Comparison of ENCODE assay signal across 13 cellular contexts in genomic region chr7:22578048-22578770, GRCh38.
DNase-seq lines count a peak whose midpoint lies in the region; ATAC-seq and TF ChIP-seq lines count a peak whose summit lies in the region.
"Had no signal": no experiment of that assay in that cellular context is flagged by ENCODE, and none has a peak within 500 bp of the region (broad histone marks: within the 10 kb centered on the region; RNA-seq: fewer than 3 reads in every experiment).

No MANE protein-coding gene starts in this region.

- H3K9me3 Mint-ChIP-seq in CD4-positive, alpha-beta T cell: no peaks in the 10 kb centered on the region

- H3K27ac Mint-ChIP-seq in CD4-positive, alpha-beta T cell: no peak overlapping the region

- peak; percentile 37 for DNase-seq in CD1c-positive myeloid dendritic cell (ENCODE audit: extremely low spot score)
- peak; percentile 90 for DNase-seq in RPMI7951 (ENCODE audit: low read depth)
- DNase-seq in fibroblast of peridontal ligament (ENCODE audit: extremely low read depth): peak; percentile 89
- DNase-seq in pons (ENCODE audit: low spot score): peak; percentile 46
- no peak for DNase-seq in DMS53 treated with DMSO at 0.1 percent for 48 hours (lab: John Stamatoyannopoulos, UW; ENCODE audit: unreplicated experiment)
- no peak for DNase-seq in GOT3 (lab: John Stamatoyannopoulos, UW)
- DNase-seq in CD4-positive, alpha-beta T cell: no peak
- no peak for DNase-seq in HEK293T (ENCODE audit: extremely low spot score)
- DNase-seq: activated CD8-positive, alpha-beta memory T cell treated with anti-CD3 and anti-CD28 coated beads, Interleukin-2, amount 50 U/mL, for 4 hours; DMS 273 treated with DMSO at 0.1 percent for 48 hours; erythroblast had no signal

- peaks cover 20% of the 10 kb centered on the region for H3K27me3 Mint-ChIP-seq in CD4-positive, alpha-beta T cell

- H3K36me3 Mint-ChIP-seq in CD4-positive, alpha-beta T cell (ENCODE audit: low read depth): no peaks in the 10 kb centered on the region

- no peaks in the 10 kb centered on the region for H3K27me3 ChIP-seq in CD4-positive, alpha-beta T cell (ENCODE audit: control insufficient read depth, insufficient read depth, low read length)
- H3K27me3 ChIP-seq: testis had no signal

- POLR2A ChIA-PET in CD4-positive, alpha-beta T cell (lab: Charles Lee): no interaction called here
- POLR2A ChIA-PET in HEK293T (lab: Yijun Ruan, JAX): no interaction called here

- no peaks in the 10 kb centered on the region for H3K9me3 ChIP-seq in CD4-positive, alpha-beta T cell (ENCODE audit: control insufficient read depth, low read length)
- H3K9me3 ChIP-seq: prostate gland, testis had no signal

- no peak overlapping the region for H3K27ac ChIP-seq in CD4-positive, alpha-beta T cell (ENCODE audit: low read depth, low read length)
- H3K27ac ChIP-seq: testis had no signal

- H3K4me1 Mint-ChIP-seq in CD4-positive, alpha-beta T cell (ENCODE audit: low read depth): no peaks in the 10 kb centered on the region

- ATAC-seq in CD4-positive, alpha-beta T cell (ENCODE audit: poor library complexity): no peak

- CTCF ChIA-PET in CD4-positive, alpha-beta T cell (lab: Charles Lee): no interaction called here
- CTCF ChIA-PET in HEK293T (lab: Yijun Ruan, JAX): interaction anchor here (0.6 to 1.6 kb wide), 4 partner anchors 18 to 150 kb away, joined by 3 to 6 read pairs (median 4); no protein-coding TSS in a partner anchor

- intact Hi-C loops in CD4-positive, alpha-beta T cell (cut with DNase I, micrococcal nuclease): loop anchor here in 1 of 2 experiments (5.0 kb wide), 1 partner anchor 144 kb away; no protein-coding TSS in a partner anchor

- TF ChIP-seq CTCF in CD4-positive, alpha-beta T cell (IDR thresholded peaks at IDR 0.05): no peak

- H3K4me3 Mint-ChIP-seq in CD4-positive, alpha-beta T cell: no peak overlapping the region

TF ChIP-seq in HEK293T, 16 proteins besides CTCF, POLR2A, EP300 and RAD21:
- TF ChIP-seq CTBP1 (IDR thresholded peaks at IDR 0.05; ENCODE audit: borderline replicate concordance) (no peak), SP1 (IDR thresholded peaks at IDR 0.05) (no peak), NFRKB (IDR thresholded peaks at IDR 0.05) (no peak), LEF1 (IDR thresholded peaks at IDR 0.05; ENCODE audit: borderline replicate concordance) (no peak), TARDBP (IDR thresholded peaks at IDR 0.05) (no peak), FOXM1 (IDR thresholded peaks at IDR 0.05; ENCODE audit: borderline replicate concordance) (no peak), PKNOX1 (IDR thresholded peaks at IDR 0.05) (no peak), HDGF (IDR thresholded peaks at IDR 0.05; ENCODE audit: borderline replicate concordance) (no peak), FOXK2 (IDR thresholded peaks at IDR 0.05) (no peak), SUZ12 (IDR thresholded peaks at IDR 0.05) (no peak), ZNF384 (IDR thresholded peaks at IDR 0.05) (no peak)
TF ChIP-seq in HEK293T: peak in this region for 0.

Comparison
In these comparisons a context has a peak if more than half of its experiments do, and no peak if none do; other contexts are left out.
1. DNase-seq: peak in CD1c-positive myeloid dendritic cell (single experiment), RPMI7951 (single experiment), fibroblast of peridontal ligament (single experiment) and pons (single experiment); none in DMS53 treated with DMSO at 0.1 percent for 48 hours (single experiment), GOT3 (single experiment), CD4-positive, alpha-beta T cell (0 of 10) and HEK293T (single experiment).